8 cellular contexts compared by ENCODE assay signal in the genomic region with DNA sequence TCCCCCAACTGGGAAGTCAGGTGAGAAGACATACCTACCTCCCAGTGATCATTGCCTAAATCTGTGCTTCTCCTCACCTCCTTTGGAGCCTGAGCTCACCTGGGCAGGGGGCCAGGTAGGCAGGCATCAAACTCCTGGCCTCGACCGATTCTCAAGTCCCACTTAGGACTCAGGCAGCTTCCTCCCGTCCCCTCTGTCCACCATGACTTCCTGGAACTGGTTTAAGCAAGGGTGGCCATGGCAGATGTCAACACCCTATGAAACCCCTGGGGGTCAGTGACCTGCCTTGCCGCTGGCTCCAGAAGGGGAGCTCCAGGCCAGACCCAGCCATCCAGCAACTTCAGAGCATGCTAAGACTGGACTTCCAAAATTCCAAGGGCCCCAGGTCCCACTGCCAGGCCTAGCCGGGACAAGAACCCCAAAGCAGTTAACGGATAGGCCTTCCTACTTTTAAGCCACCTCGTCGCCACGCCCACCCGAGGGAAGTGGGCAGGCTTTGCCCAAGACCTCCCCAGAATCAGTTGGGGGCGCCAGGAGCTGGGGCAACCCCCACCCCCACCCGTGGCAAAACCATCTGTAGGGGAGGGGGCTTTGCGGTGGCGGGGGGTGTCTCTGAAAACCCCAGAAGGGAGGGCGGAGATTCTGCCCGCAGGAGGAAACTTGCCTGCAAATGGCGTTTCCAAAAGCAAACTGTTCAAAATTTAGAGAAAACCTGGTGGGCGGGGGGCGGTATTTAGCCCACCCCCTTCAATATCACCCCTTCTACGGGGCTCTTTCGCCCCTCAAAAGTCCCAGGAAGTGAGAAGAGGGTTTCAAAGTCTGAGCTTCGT. TPM values are rescaled to one million over a fixed set of nuclear protein-coding genes. Genes with fewer than 3 reads are reported as not detected.
A peak's percentile ranks its signal among the peaks of the same experiment; 100 is the strongest.
DNase-seq lines count a peak whose midpoint lies in the region; ATAC-seq and TF ChIP-seq lines count a peak whose summit lies in the region.

No MANE protein-coding gene starts in this region.

- H3K9ac ChIP-seq in IMR-90 (ENCODE audit: low read depth, low read length) (peak overlapping the region; percentile 85), mesenchymal stem cell (ENCODE audit: low read length) (peak overlapping the region; percentile 98)

- no peaks in the 10 kb centered on the region for H3K27me3 ChIP-seq in IMR-90 (ENCODE audit: control insufficient read depth, insufficient read depth, low read length)
- H3K27me3 ChIP-seq in mesenchymal stem cell (ENCODE audit: control insufficient read depth in 1 of 2, insufficient read depth in 1 of 2, low read length in 2 of 2), result no peaks in the 10 kb centered on the region

- dilution Hi-C loops in IMR-90 (cut with HindIII; ENCODE audit: low sequenced_read_pairs, unreplicated experiment), result no loop called here

- H3K4me3 ChIP-seq in IMR-90 (ENCODE audit: insufficient read depth, low read depth, low read length), result peak overlapping the region; percentile 76
- peak overlapping the region; percentile 86 to 100 for H3K4me3 ChIP-seq in mesenchymal stem cell (ENCODE audit: insufficient read depth in 1 of 2, low read depth in 1 of 2, low read length in 2 of 2)

- H3K27ac ChIP-seq in IMR-90 (ENCODE audit: insufficient read depth, low read length) (peak overlapping the region; percentile 71), mesenchymal stem cell (ENCODE audit: low read length, poor library complexity, severe bottlenecking) (peak overlapping the region; percentile 79)

- peaks cover 4% of the 10 kb centered on the region for H3K27me3 Mint-ChIP-seq in activated CD4-positive, alpha-beta T cell treated with anti-CD3 and anti-CD28 coated beads, Interleukin-2, amount 10 ng/mL, durations not matched to agents 7 days and 5 days
- H3K27me3 Mint-ChIP-seq in stimulated activated naive CD8-positive, alpha-beta T cell treated with anti-CD3 and anti-CD28 coated beads, Interleukin-15, Interleukin-2, amounts not matched to agents 100 ng/mL and 50 ng/mL, for 24 hours, result no peaks in the 10 kb centered on the region

- peak overlapping the region; percentile 72 for H3K27ac Mint-ChIP-seq in activated CD4-positive, alpha-beta T cell treated with anti-CD3 and anti-CD28 coated beads, Interleukin-2, amount 10 ng/mL, durations not matched to agents 7 days and 5 days
- peak overlapping the region; percentile 40 for H3K27ac Mint-ChIP-seq in stimulated activated naive CD8-positive, alpha-beta T cell treated with anti-CD3 and anti-CD28 coated beads, Interleukin-15, Interleukin-2, amounts not matched to agents 100 ng/mL and 50 ng/mL, for 24 hours

- H2BK5ac ChIP-seq in IMR-90 (ENCODE audit: low read depth, low read length, poor library complexity, severe bottlenecking) (peak overlapping the region; percentile 61), mesenchymal stem cell (ENCODE audit: low read depth, low read length, poor library complexity, severe bottlenecking) (peak overlapping the region; percentile 47)

- H2BK15ac ChIP-seq in IMR-90 (ENCODE audit: low read depth, low read length) (peak overlapping the region; percentile 59; the same call in 1 of the 3 replicates), mesenchymal stem cell (ENCODE audit: low read depth, poor library complexity, severe bottlenecking) (peak overlapping the region; percentile 82)

- intact Hi-C loops in IMR-90 (cut with micrococcal nuclease), result loop anchor here (2.0 to 5.0 kb wide), 2 partner anchors 55 to 102 kb away; a partner anchor contains a TSS

- H3K4me3 Mint-ChIP-seq in activated CD4-positive, alpha-beta T cell treated with anti-CD3 and anti-CD28 coated beads, Interleukin-2, amount 10 ng/mL, durations not matched to agents 7 days and 5 days, result peak overlapping the region; percentile 75
- H3K4me3 Mint-ChIP-seq in stimulated activated naive CD8-positive, alpha-beta T cell treated with anti-CD3 and anti-CD28 coated beads, Interleukin-15, Interleukin-2, amounts not matched to agents 100 ng/mL and 50 ng/mL, for 24 hours, result peak overlapping the region; percentile 78

- peak; percentile 16; the same call in 1 of the 2 replicates for ATAC-seq in IMR-90 (ENCODE audit: low read depth)

- peaks cover 13% of the 10 kb centered on the region for H3K9me1 ChIP-seq in IMR-90 (ENCODE audit: insufficient read depth, low read length)

- BruUV-seq in IMR-90 (replicated peaks; lab: Mats Ljungman, UMichigan), result TSS peak; percentile 40

- H3K36me3 ChIP-seq in IMR-90 (ENCODE audit: control insufficient read depth, insufficient read depth, low read length) (peaks cover 8% of the 10 kb centered on the region), mesenchymal stem cell (ENCODE audit: control insufficient read depth in 1 of 2, insufficient read depth in 2 of 2, low read depth in 1 of 2, low read length in 2 of 2) (peaks cover 17 to 22% of the 10 kb centered on the region in 2 experiments)

- H2AK5ac ChIP-seq in IMR-90 (ENCODE audit: low read depth, low read length), result peak overlapping the region; percentile 98
- peak overlapping the region; percentile 49 for H2AK5ac ChIP-seq in mesenchymal stem cell (ENCODE audit: low read length, severe bottlenecking)

- H4K5ac ChIP-seq in IMR-90 (ENCODE audit: low read depth, low read length), result 0 out of 2 replicates have a peak overlapping the region, but pooled peaks have one; percentile 1

- peak overlapping the region; percentile 99 for H2AK9ac ChIP-seq in IMR-90 (replicated peaks; ENCODE audit: low read depth, low read length, poor library complexity)

- H4K20me1 ChIP-seq in IMR-90 (ENCODE audit: insufficient read depth, low read length), result peaks cover 32% of the 10 kb centered on the region

- H3K23ac ChIP-seq in IMR-90 (ENCODE audit: low read depth, low read length) (peak overlapping the region; percentile 87), mesenchymal stem cell (ENCODE audit: low read length in 2 of 2) (peak overlapping the region in 1 of 2 experiments; percentile 93)

- peak overlapping the region; percentile 20 to 63 for H4K8ac ChIP-seq in IMR-90 (ENCODE audit: low read depth in 2 of 2, low read length in 2 of 2)
- peak overlapping the region; percentile 75 for H4K8ac ChIP-seq in mesenchymal stem cell (ENCODE audit: low read length)

- DNase-seq in AG20443 (ENCODE audit: low spot score) (peak; percentile 64), IMR-90 (peak; percentile 28), mesenchymal stem cell (peak; percentile 66), NCI-H69 (lab: John Stamatoyannopoulos, UW) (no peak), NCI-H1105 treated with DMSO at 0.1 percent for 48 hours (lab: John Stamatoyannopoulos, UW) (no peak)
- DNase-seq in activated CD4-positive, alpha-beta T cell treated with anti-CD3 and anti-CD28 coated beads, Interleukin-2, amount 10 ng/mL, durations not matched to agents 7 days and 5 days, result peak; percentile 50
- peak; percentile 29 for DNase-seq in effector CD4-positive, alpha-beta T cell

- H3K18ac ChIP-seq in IMR-90 (ENCODE audit: low read depth, low read length) (no peak overlapping the region), mesenchymal stem cell (ENCODE audit: low read depth in 1 of 2, low read length in 2 of 2) (peak overlapping the region; percentile 58 to 72)

- no CpG with 5 or more reads among the region's 22 CpGs for WGBS in IMR-90 (ENCODE audit: extremely low coverage in 2 of 2, insufficient read length in 1 of 2), 2 experiments
- WGBS in mesenchymal stem cell, result 23% methylated on average over 10 of the region's 22 CpGs

- POLR2A ChIA-PET in IMR-90 (lab: Charles Lee; ENCODE audit: unreplicated experiment), result interaction anchor here (0.5 to 1.5 kb wide), 6 partner anchors 8 to 1093 kb away, joined by 3 to 7 read pairs (median 4); a partner anchor contains a TSS
- POLR2A ChIA-PET in activated CD4-positive, alpha-beta T cell treated with anti-CD3 and anti-CD28 coated beads, Interleukin-2, amount 10 ng/mL, durations not matched to agents 7 days and 5 days (lab: Charles Lee), result no interaction called here

- in situ Hi-C loops in IMR-90 (cut with MboI; ENCODE audit: low sequenced_read_pairs), result no loop called here

- H2BK12ac ChIP-seq in mesenchymal stem cell (ENCODE audit: low read length in 2 of 2), result peak overlapping the region; percentile 18 to 28

- H3K9me3 Mint-ChIP-seq in activated CD4-positive, alpha-beta T cell treated with anti-CD3 and anti-CD28 coated beads, Interleukin-2, amount 10 ng/mL, durations not matched to agents 7 days and 5 days, result no peaks in the 10 kb centered on the region
- no peaks in the 10 kb centered on the region for H3K9me3 Mint-ChIP-seq in stimulated activated naive CD8-positive, alpha-beta T cell treated with anti-CD3 and anti-CD28 coated beads, Interleukin-15, Interleukin-2, amounts not matched to agents 100 ng/mL and 50 ng/mL, for 24 hours

- H3K4me2 ChIP-seq in IMR-90 (ENCODE audit: low read depth, low read length), result peak overlapping the region; percentile 88
- peak overlapping the region; percentile 30 for H3K4me2 ChIP-seq in mesenchymal stem cell (ENCODE audit: low read length, poor library complexity, severe bottlenecking)

- no peaks in the 10 kb centered on the region for H3K9me3 ChIP-seq in IMR-90 (ENCODE audit: control insufficient read depth, insufficient read depth, low read length)
- H3K9me3 ChIP-seq in mesenchymal stem cell (ENCODE audit: control insufficient read depth, low read length), result no peaks in the 10 kb centered on the region

- no peak overlapping the region for H2BK20ac ChIP-seq in IMR-90 (ENCODE audit: low read depth, low read length)

- H3K4me1 ChIP-seq in IMR-90 (ENCODE audit: control insufficient read depth, insufficient read depth, low read length) (no peaks in the 10 kb centered on the region), mesenchymal stem cell (ENCODE audit: control insufficient read depth, insufficient read depth, low read depth, low read length) (peaks cover 24% of the 10 kb centered on the region)

- CTCF ChIA-PET in IMR-90 (lab: Yijun Ruan, JAX), result interaction anchor here (0.5 to 1.0 kb wide), 4 partner anchors 15 to 75 kb away, joined by 3 to 6 read pairs (median 3); a partner anchor contains a TSS
- CTCF ChIA-PET in activated CD4-positive, alpha-beta T cell treated with anti-CD3 and anti-CD28 coated beads, Interleukin-2, amount 10 ng/mL, durations not matched to agents 7 days and 5 days (lab: Charles Lee), result interaction anchor here (0.6 to 3.2 kb wide), 7 partner anchors 14 to 75 kb away, joined by 3 to 12 read pairs (median 3); a partner anchor contains a TSS

- H3K14ac ChIP-seq in IMR-90 (replicated peaks; ENCODE audit: low read depth, low read length), result peak overlapping the region; percentile 93
- H3K14ac ChIP-seq in mesenchymal stem cell (ENCODE audit: low read length in 2 of 2), result peak overlapping the region; percentile 49 to 77

- peaks cover 19% of the 10 kb centered on the region for H3K4me1 Mint-ChIP-seq in activated CD4-positive, alpha-beta T cell treated with anti-CD3 and anti-CD28 coated beads, Interleukin-2, amount 10 ng/mL, durations not matched to agents 7 days and 5 days
- peaks cover 27% of the 10 kb centered on the region for H3K4me1 Mint-ChIP-seq in stimulated activated naive CD8-positive, alpha-beta T cell treated with anti-CD3 and anti-CD28 coated beads, Interleukin-15, Interleukin-2, amounts not matched to agents 100 ng/mL and 50 ng/mL, for 24 hours (ENCODE audit: low read depth)

- TF ChIP-seq RAD21 in IMR-90 (IDR thresholded peaks at IDR 0.05; ENCODE audit: low read length), result no peak

- no peak for TF ChIP-seq CTCF in IMR-90 (conservative IDR thresholded peaks at IDR 0.05; ENCODE audit: low read depth, low read length)

- H2BK120ac ChIP-seq in IMR-90 (ENCODE audit: low read depth, low read length) (peak overlapping the region; percentile 57; the same call in 1 of the 2 replicates), mesenchymal stem cell (ENCODE audit: low read depth, low read length) (peak overlapping the region; percentile 88)

- H4K91ac ChIP-seq in IMR-90 (ENCODE audit: insufficient read depth, low read depth, low read length) (peak overlapping the region; percentile 74), mesenchymal stem cell (ENCODE audit: low read length) (no peak overlapping the region)

- peaks cover 6 to 53% of the 10 kb centered on the region in 2 experiments; a peak in 3 of 4 replicates for H3K79me1 ChIP-seq in IMR-90 (ENCODE audit: low read depth in 1 of 2, low read length in 2 of 2)
- peaks cover 3% of the 10 kb centered on the region for H3K79me1 ChIP-seq in mesenchymal stem cell (replicated peaks; ENCODE audit: low read length, poor library complexity, severe bottlenecking)

- no peak for TF ChIP-seq POLR2A in IMR-90 (IDR thresholded peaks at IDR 0.05; ENCODE audit: low read depth, low read length)

- H3K4ac ChIP-seq in IMR-90 (ENCODE audit: low read depth, low read length) (peak overlapping the region; percentile 94), mesenchymal stem cell (ENCODE audit: low read depth in 1 of 2, low read length in 2 of 2) (peak overlapping the region; percentile 15 to 82)

- no peaks in the 10 kb centered on the region for H3K36me3 Mint-ChIP-seq in activated CD4-positive, alpha-beta T cell treated with anti-CD3 and anti-CD28 coated beads, Interleukin-2, amount 10 ng/mL, durations not matched to agents 7 days and 5 days (ENCODE audit: low read depth)
- H3K36me3 Mint-ChIP-seq in stimulated activated naive CD8-positive, alpha-beta T cell treated with anti-CD3 and anti-CD28 coated beads, Interleukin-15, Interleukin-2, amounts not matched to agents 100 ng/mL and 50 ng/mL, for 24 hours (ENCODE audit: low read depth), result no peaks in the 10 kb centered on the region

- peak overlapping the region; percentile 80 for H3K56ac ChIP-seq in IMR-90 (ENCODE audit: extremely low read depth, insufficient read depth, low read length)

- peak overlapping the region; percentile 87 for H2AFZ ChIP-seq in IMR-90 (replicated peaks; ENCODE audit: low read length, poor library complexity)
- no peak overlapping the region for H2AFZ ChIP-seq in mesenchymal stem cell (ENCODE audit: low read depth, low read length)

RNA-seq across cellular contexts. Expression of a gene that starts 0.7 kb away (rescaled TPM):
- 246 and 289 TPM in 2 replicates for total RNA-seq in IMR-90 (2012; rRNA removed)
- polyA plus RNA-seq in IMR-90 (2012; rRNA removed), result 147 and 170 TPM in 2 replicates
- 125 and 358 TPM in 2 replicates for polyA plus RNA-seq in IMR-90 (2012; cell fraction: cytosol; rRNA removed)
- polyA plus RNA-seq in IMR-90 (2012; cell fraction: nucleus; rRNA removed; ENCODE audit: low replicate concordance), result 67.4 and 161 TPM in 2 replicates
- total RNA-seq in activated CD4-positive, alpha-beta T cell treated with anti-CD3 and anti-CD28 coated beads, Interleukin-2, amount 10 ng/mL, durations not matched to agents 7 days and 5 days, result 10 to 100 TPM; 24.1 to 28.1 TPM
- 125 TPM for polyA plus RNA-seq in mesenchymal stem cell (2013, experiment 1 of 2)
- polyA plus RNA-seq in mesenchymal stem cell (2013, experiment 2 of 2), result 123 TPM

RNA-seq across cellular contexts. Expression of a gene that starts 35.3 kb away (rescaled TPM):
- 0.90 and 1.1 TPM in 2 replicates for total RNA-seq in IMR-90 (2012; rRNA removed)
- polyA plus RNA-seq in IMR-90 (2012; rRNA removed), result 9.2 and 10.9 TPM in 2 replicates
- 6.4 and 7.8 TPM in 2 replicates for polyA plus RNA-seq in IMR-90 (2012; cell fraction: cytosol; rRNA removed)
- 2.4 and 4.9 TPM in 2 replicates for polyA plus RNA-seq in IMR-90 (2012; cell fraction: nucleus; rRNA removed; ENCODE audit: low replicate concordance)
- total RNA-seq in activated CD4-positive, alpha-beta T cell treated with anti-CD3 and anti-CD28 coated beads, Interleukin-2, amount 10 ng/mL, durations not matched to agents 7 days and 5 days, result 10 to 100 TPM; 18.6 to 19.2 TPM
- 13.7 TPM for polyA plus RNA-seq in mesenchymal stem cell (2013, experiment 1 of 2)
- polyA plus RNA-seq in mesenchymal stem cell (2013, experiment 2 of 2), result 13.4 TPM

RNA-seq across cellular contexts. Expression of a gene that starts 35.9 kb away (rescaled TPM):
- total RNA-seq in IMR-90 (2012; rRNA removed), result not detected in 2 replicates
- polyA plus RNA-seq in IMR-90 (2012; rRNA removed), result not detected in 2 replicates
- not detected in 2 replicates for polyA plus RNA-seq in IMR-90 (2012; cell fraction: cytosol; rRNA removed)
- polyA plus RNA-seq in IMR-90 (2012; cell fraction: nucleus; rRNA removed; ENCODE audit: low replicate concordance), result 0.04 and 0.09 TPM in 2 replicates
- total RNA-seq in activated CD4-positive, alpha-beta T cell treated with anti-CD3 and anti-CD28 coated beads, Interleukin-2, amount 10 ng/mL, durations not matched to agents 7 days and 5 days, result 1 to 10 TPM; 1.5 to 1.8 TPM
- not detected for polyA plus RNA-seq in mesenchymal stem cell (2013, experiment 1 of 2)
- polyA plus RNA-seq in mesenchymal stem cell (2013, experiment 2 of 2), result not detected

RNA-seq across cellular contexts. Expression of a gene that starts 42.5 kb away (rescaled TPM):
- 57.4 and 70.3 TPM in 2 replicates for total RNA-seq in IMR-90 (2012; rRNA removed)
- polyA plus RNA-seq in IMR-90 (2012; rRNA removed), result 47.4 and 49.2 TPM in 2 replicates
- 32.5 and 35.1 TPM in 2 replicates for polyA plus RNA-seq in IMR-90 (2012; cell fraction: cytosol; rRNA removed)
- 42.0 and 73.3 TPM in 2 replicates for polyA plus RNA-seq in IMR-90 (2012; cell fraction: nucleus; rRNA removed; ENCODE audit: low replicate concordance)
- total RNA-seq in activated CD4-positive, alpha-beta T cell treated with anti-CD3 and anti-CD28 coated beads, Interleukin-2, amount 10 ng/mL, durations not matched to agents 7 days and 5 days, result 100 to 1,000 TPM; 130 to 141 TPM
- polyA plus RNA-seq in mesenchymal stem cell (2013, experiment 1 of 2), result 11.0 TPM
- polyA plus RNA-seq in mesenchymal stem cell (2013, experiment 2 of 2), result 10.7 TPM

Comparison
In these comparisons a context has a peak if more than half of its experiments do, and no peak if none do; other contexts are left out.
1. DNase-seq: peak in AG20443 (single experiment), IMR-90 (single experiment), activated CD4-positive, alpha-beta T cell treated with anti-CD3 and anti-CD28 coated beads, Interleukin-2, amount 10 ng/mL, durations not matched to agents 7 days and 5 days (single experiment), effector CD4-positive, alpha-beta T cell (single experiment) and mesenchymal stem cell (single experiment); none in NCI-H69 (single experiment) and NCI-H1105 treated with DMSO at 0.1 percent for 48 hours (single experiment).